ENCODE assay signal across 9 cellular contexts in the genomic region with DNA sequence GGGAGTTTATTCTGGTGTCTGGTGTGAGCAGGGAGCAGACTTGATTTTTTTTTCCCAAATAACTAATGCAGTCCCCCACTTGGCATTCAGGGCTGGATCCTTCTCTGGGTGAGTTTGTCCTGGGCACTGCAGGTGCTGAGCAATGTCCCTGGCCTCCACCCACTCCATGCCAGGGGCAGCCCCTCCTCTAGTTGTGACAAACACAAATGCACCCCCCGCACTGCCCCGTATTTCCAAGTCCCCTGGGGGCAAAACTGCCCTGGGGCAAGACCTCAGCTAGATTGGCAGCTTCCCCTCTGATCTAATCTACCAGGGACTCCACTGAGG. TPM values are rescaled to one million over a fixed set of nuclear protein-coding genes. Genes with fewer than 3 reads are reported as not detected.
A peak's percentile ranks its signal among the peaks of the same experiment; 100 is the strongest.
DNase-seq lines count a peak whose midpoint lies in the region; ATAC-seq, FAIRE-seq and TF ChIP-seq lines count a peak whose summit lies in the region.
"Had no signal": no experiment of that assay in that cellular context is flagged by ENCODE, and none has a peak within 500 bp of the region (broad histone marks: within the 10 kb centered on the region; RNA-seq: fewer than 3 reads in every experiment).

No MANE protein-coding gene starts in this region.

- H3K4me3 Mint-ChIP-seq in progenitor cell of endocrine pancreas (ENCODE audit: low read depth), result no peak overlapping the region

- ATAC-seq in GM21723 (IDR thresholded peaks at IDR 0.05; ENCODE audit: unreplicated experiment), result no peak

- peaks cover 5% of the 10 kb centered on the region for H3K36me3 Mint-ChIP-seq in progenitor cell of endocrine pancreas (ENCODE audit: insufficient read depth)

- H3K27ac Mint-ChIP-seq in progenitor cell of endocrine pancreas, result no peak overlapping the region

- TF ChIP-seq CTCF in HL-60 (IDR thresholded peaks at IDR 0.05; ENCODE audit: insufficient read depth, low read length), result no peak
- TF ChIP-seq CTCF in bronchial epithelial cell (IDR thresholded peaks at IDR 0.05; ENCODE audit: insufficient read depth, low read length, severe bottlenecking), result no peak
- no peak for TF ChIP-seq CTCF in progenitor cell of endocrine pancreas (IDR thresholded peaks at IDR 0.05; ENCODE audit: unreplicated experiment)

- H3K27ac ChIP-seq in HL-60 (replicated peaks), result peak overlapping the region; percentile 100
- peak overlapping the region; percentile 22 for H3K27ac ChIP-seq in rectal smooth muscle tissue (ENCODE audit: low read depth, low read length)

- H3K9ac ChIP-seq in rectal smooth muscle tissue (ENCODE audit: low read length), result no peak overlapping the region

- no peak for FAIRE-seq in bronchial epithelial cell (lab: Jason Lieb, UNC)

- H3K36me3 ChIP-seq in bronchial epithelial cell (ENCODE audit: control insufficient read depth, insufficient read depth, low read length) (peaks cover 2% of the 10 kb centered on the region), rectal smooth muscle tissue (ENCODE audit: control insufficient read depth, insufficient read depth, low read length) (peaks cover 2% of the 10 kb centered on the region)

- H3K27me3 ChIP-seq in HL-60 (ENCODE audit: insufficient read depth, poor library complexity, severe bottlenecking) (no peaks in the 10 kb centered on the region), bronchial epithelial cell (ENCODE audit: control insufficient read depth, insufficient read depth, low read length) (no peaks in the 10 kb centered on the region), rectal smooth muscle tissue (ENCODE audit: control insufficient read depth, insufficient read depth, low read length) (no peaks in the 10 kb centered on the region)

- H3K4me1 ChIP-seq in rectal smooth muscle tissue (ENCODE audit: control insufficient read depth, insufficient read depth, low read length), result peaks cover 20% of the 10 kb centered on the region

- H3K9me3 Mint-ChIP-seq in progenitor cell of endocrine pancreas (ENCODE audit: low read depth), result no peaks in the 10 kb centered on the region

- H3K27me3 Mint-ChIP-seq in progenitor cell of endocrine pancreas, result no peaks in the 10 kb centered on the region

- peak overlapping the region; percentile 1; the same call in 1 of the 2 replicates for H3K4me3 ChIP-seq in GM08714 (ENCODE audit: low read length)
- no peak overlapping the region for H3K4me3 ChIP-seq in HL-60 (replicated peaks; ENCODE audit: insufficient read depth, low read length)
- H3K4me3 ChIP-seq in bronchial epithelial cell (ENCODE audit: low read depth, low read length), result peak overlapping the region; percentile 1
- no peak overlapping the region for H3K4me3 ChIP-seq in rectal smooth muscle tissue (ENCODE audit: low read length)

- DNase-seq in HL-60 (ENCODE audit: low read depth in 1 of 2, low spot score in 1 of 2) (no peak), bronchial epithelial cell (ENCODE audit: low read depth) (peak; percentile 16), ecto neural progenitor cell (ENCODE audit: low spot score) (no peak), NCI-H524 treated with DMSO at 0.1 percent for 48 hours (lab: John Stamatoyannopoulos, UW) (no peak), progenitor cell of endocrine pancreas (ENCODE audit: low spot score, unreplicated experiment) (no peak)
- DNase-seq: NCI-H82 had no signal

- peaks cover 3% of the 10 kb centered on the region for H3K4me1 Mint-ChIP-seq in progenitor cell of endocrine pancreas (ENCODE audit: low read depth)

RNA-seq across cellular contexts. Expression of a gene that starts 6.4 kb away (rescaled TPM):
- total RNA-seq in bronchial epithelial cell (15.8 and 19.5 TPM in 2 replicates), progenitor cell of endocrine pancreas (33.2 and 38.5 TPM in 2 replicates)

RNA-seq across cellular contexts. Expression of a gene that starts 7.0 kb away (rescaled TPM):
- total RNA-seq in bronchial epithelial cell, result 3.7 and 5.9 TPM in 2 replicates
- total RNA-seq in progenitor cell of endocrine pancreas, result 15.9 and 16.5 TPM in 2 replicates

RNA-seq across cellular contexts. Expression of a gene that starts 38.6 kb away (rescaled TPM):
- total RNA-seq in bronchial epithelial cell, result 251 and 1,002 TPM in 2 replicates
- 145 and 163 TPM in 2 replicates for total RNA-seq in progenitor cell of endocrine pancreas

Comparison
In these comparisons a context has a peak if more than half of its experiments do, and no peak if none do; other contexts are left out.
1. H3K4me3 ChIP-seq: peak in GM08714 (single experiment) and bronchial epithelial cell (single experiment); none in HL-60 (single experiment) and rectal smooth muscle tissue (single experiment).